In genomic region chr12:96486751-96487150, GRCh38 we compare ENCODE assay signal across 19 cellular contexts.
"Had no signal": no experiment of that assay in that cellular context is flagged by ENCODE, and none has a peak within 500 bp of the region (broad histone marks: within the 10 kb centered on the region; RNA-seq: fewer than 3 reads in every experiment).

No MANE protein-coding gene starts in this region.

- H3K27ac ChIP-seq: coronary artery, left lung, sigmoid colon, spleen, thoracic aorta, upper lobe of right lung had no signal

- H3K27me3 ChIP-seq: foreskin keratinocyte, sigmoid colon, upper lobe of right lung had no signal

- DNase-seq: activated CD4-positive, alpha-beta memory T cell treated with anti-CD3 and anti-CD28 coated beads for 36 hours; activated CD4-positive, alpha-beta T cell treated with anti-CD3 and anti-CD28 coated beads for 48 hours; activated naive CD4-positive, alpha-beta T cell treated with Interleukin-2 at 50 U/mL for 16 hours; activated naive CD8-positive, alpha-beta T cell treated with anti-CD3 and anti-CD28 coated beads for 36 hours; activated T-cell treated with anti-CD3 and anti-CD28 coated beads, Interleukin-2, amount 50 U/mL, for 48 hours; cerebellar nuclear complex; left lung; midbrain; natural killer cell; retina; sigmoid colon; spleen; stimulated activated CD4-positive, alpha-beta T cell treated with anti-CD3 and anti-CD28 coated beads, Interleukin-4, amount 100 ng/mL, for 1 hour; stimulated activated naive CD4-positive, alpha-beta T cell; T-helper 1 cell; upper lobe of right lung had no signal

- H3K4me3 ChIP-seq: coronary artery, left lung, sigmoid colon, spleen, thoracic aorta, upper lobe of right lung had no signal

- ATAC-seq: left lung, natural killer cell, upper lobe of right lung had no signal

- H3K36me3 ChIP-seq: left lung, sigmoid colon, spleen, thoracic aorta, upper lobe of right lung had no signal

- H3K9me3 ChIP-seq: left lung, sigmoid colon, spleen, thoracic aorta, upper lobe of right lung had no signal
